13 cellular contexts compared by ENCODE assay signal in the genomic region with DNA sequence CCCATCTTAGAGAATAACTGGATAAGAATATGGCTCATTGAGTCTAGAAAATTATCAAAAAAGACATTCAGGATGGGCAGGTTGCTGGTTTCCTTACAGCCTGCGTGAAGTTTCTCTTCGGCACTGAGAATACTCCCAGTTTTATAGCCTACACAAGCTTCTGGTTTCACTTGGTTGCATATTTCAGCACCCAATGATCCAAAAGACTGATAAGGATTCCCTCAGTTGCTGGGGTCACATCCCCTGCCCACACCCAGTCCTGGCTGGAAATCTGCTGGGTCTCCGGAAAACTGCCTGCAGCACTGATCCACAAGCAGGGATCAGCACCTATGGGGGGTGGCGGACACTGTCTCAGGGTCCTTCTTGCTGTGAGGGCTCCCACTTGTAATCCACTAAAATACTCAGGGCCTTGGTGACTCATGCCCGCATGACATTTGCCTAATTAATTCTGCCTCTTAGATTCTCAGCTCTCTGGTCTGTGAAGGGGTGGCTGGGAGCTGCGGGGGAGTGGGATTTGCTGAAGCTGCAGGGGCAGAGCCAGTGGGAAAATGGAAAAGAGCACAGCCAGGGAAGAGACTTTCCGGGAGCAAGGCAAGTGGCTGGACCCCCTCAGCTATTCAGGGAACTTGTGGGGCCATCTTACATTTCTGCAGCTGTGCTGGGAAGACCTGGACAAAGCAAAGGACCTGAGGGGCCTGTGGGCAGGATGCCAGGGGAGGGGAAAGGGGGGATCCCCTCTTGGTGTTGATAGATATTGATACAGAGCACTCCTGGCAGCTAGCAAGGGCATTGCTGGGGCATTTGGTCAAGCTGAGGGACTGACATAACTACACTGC.
"Had no signal": no experiment of that assay in that cellular context is flagged by ENCODE, and none has a peak within 500 bp of the region (broad histone marks: within the 10 kb centered on the region; RNA-seq: fewer than 3 reads in every experiment).

No MANE protein-coding gene starts in this region.

- H3K36me3 ChIP-seq: brain microvascular endothelial cell, left lung, transverse colon had no signal

- H3K27ac ChIP-seq: brain microvascular endothelial cell, left lung, transverse colon had no signal

- H3K9me3 Mint-ChIP-seq: dendritic cell treated with granulocyte-macrophage colony-stimulating factor and Interleukin-4, amounts not matched to agents 40 ng/mL and 50 ng/mL, for 4 days had no signal

- H3K27ac Mint-ChIP-seq: dendritic cell treated with granulocyte-macrophage colony-stimulating factor and Interleukin-4, amounts not matched to agents 40 ng/mL and 50 ng/mL, for 4 days; stimulated activated memory B cell treated with anti-CD40 and anti-IgM and Interleukin-4, amounts not matched to agents 10 μg/mL and 1 μg/mL and 100 μg/mL, for 72 hours had no signal

- H3K4me1 ChIP-seq: left lung, transverse colon had no signal

- H3K27me3 ChIP-seq: brain microvascular endothelial cell, left lung, transverse colon had no signal

- H3K4me3 Mint-ChIP-seq: dendritic cell treated with granulocyte-macrophage colony-stimulating factor and Interleukin-4, amounts not matched to agents 40 ng/mL and 50 ng/mL, for 4 days; neural crest cell; stimulated activated memory B cell treated with anti-CD40 and anti-IgM and Interleukin-4, amounts not matched to agents 10 μg/mL and 1 μg/mL and 100 μg/mL, for 72 hours had no signal

- H3K36me3 Mint-ChIP-seq: stimulated activated memory B cell treated with anti-CD40 and anti-IgM and Interleukin-4, amounts not matched to agents 10 μg/mL and 1 μg/mL and 100 μg/mL, for 72 hours had no signal

- H3K27me3 Mint-ChIP-seq: dendritic cell treated with granulocyte-macrophage colony-stimulating factor and Interleukin-4, amounts not matched to agents 40 ng/mL and 50 ng/mL, for 4 days had no signal

- H3K9me3 ChIP-seq: transverse colon had no signal

- ATAC-seq: left lung; right cardiac atrium; stimulated activated memory B cell treated with anti-CD40 and anti-IgM and Interleukin-4, amounts not matched to agents 10 μg/mL and 1 μg/mL and 100 μg/mL, for 72 hours had no signal

- DNase-seq: activated CD4-positive, alpha-beta T cell treated with anti-CD3 and anti-CD28 coated beads, Interleukin-2, amount 50 U/mL, for 4 hours; activated naive CD4-positive, alpha-beta T cell treated with anti-CD3 and anti-CD28 coated beads, Interleukin-2, amount 50 U/mL, for 16 hours; activated T-cell treated with anti-CD3 and anti-CD28 coated beads, Interleukin-2, amount 50 U/mL, for 1 hour; brain microvascular endothelial cell; cerebellar nuclear complex; erythroblast; left lung; right cardiac atrium; T-helper 2 cell; transverse colon had no signal

- H3K4me3 ChIP-seq: left lung, transverse colon had no signal

- H3K4me1 Mint-ChIP-seq: stimulated activated memory B cell treated with anti-CD40 and anti-IgM and Interleukin-4, amounts not matched to agents 10 μg/mL and 1 μg/mL and 100 μg/mL, for 72 hours had no signal
